ENCODE assay signal across 9 cellular contexts in the genomic region with DNA sequence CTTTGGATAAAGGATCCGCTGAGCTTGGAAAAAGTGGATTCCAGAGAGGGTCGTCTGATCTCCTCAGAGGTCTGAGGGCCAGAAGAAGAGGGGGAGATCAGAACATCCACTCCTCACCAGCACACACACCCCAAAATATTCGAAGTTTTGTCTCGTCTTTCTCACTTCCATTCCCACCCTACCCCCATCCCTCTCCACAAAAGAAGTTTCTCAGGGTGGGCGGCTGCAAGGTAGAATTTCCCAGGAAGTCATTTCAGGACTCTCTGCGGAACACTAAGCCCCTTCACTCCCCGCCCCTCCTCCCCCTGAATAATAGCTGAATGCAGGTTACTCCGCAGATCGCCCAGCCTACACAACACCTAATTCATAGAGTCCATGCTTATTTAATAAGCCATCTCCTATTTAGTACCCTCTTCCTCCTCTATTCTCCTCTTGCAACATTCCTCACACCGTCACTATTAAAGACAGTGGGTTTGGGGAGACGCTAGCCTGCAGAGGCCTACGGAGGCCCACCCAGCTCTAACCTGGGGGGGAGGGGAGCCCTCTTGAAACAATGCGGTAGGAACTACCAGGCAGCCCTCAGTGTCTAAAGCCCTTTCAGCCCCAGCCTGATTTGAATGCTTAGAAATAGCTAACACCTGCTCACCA. TPM values are rescaled to one million over a fixed set of nuclear protein-coding genes. Genes with fewer than 3 reads are reported as not detected.
A peak's percentile ranks its signal among the peaks of the same experiment; 100 is the strongest.
DNase-seq lines count a peak whose midpoint lies in the region; ATAC-seq, FAIRE-seq and TF ChIP-seq lines count a peak whose summit lies in the region.
"Had no signal": no experiment of that assay in that cellular context is flagged by ENCODE, and none has a peak within 500 bp of the region (broad histone marks: within the 10 kb centered on the region; RNA-seq: fewer than 3 reads in every experiment).

No MANE protein-coding gene starts in this region.

- H3K27me3 Mint-ChIP-seq in T-helper 2 cell treated with Interferon-gamma antibody and Interleukin-4, amounts not matched to agents 5 μg/mL and 100 μg/mL, for 36 hours (ENCODE audit: low read depth): peaks cover 4% of the 10 kb centered on the region

- no peak overlapping the region for H3K27ac Mint-ChIP-seq in T-helper 2 cell treated with Interferon-gamma antibody and Interleukin-4, amounts not matched to agents 5 μg/mL and 100 μg/mL, for 36 hours

- TF ChIP-seq CTCF in epithelial cell of esophagus (IDR thresholded peaks at IDR 0.05; ENCODE audit: insufficient read depth, low read depth, low read length, missing control alignments) (no peak), omental fat pad (IDR thresholded peaks at IDR 0.05) (no peak)

- no peak for FAIRE-seq in RCC 7860 (lab: Jason Lieb, UNC)
- FAIRE-seq: G401.6 had no signal

- H3K36me3 Mint-ChIP-seq in T-helper 2 cell treated with Interferon-gamma antibody and Interleukin-4, amounts not matched to agents 5 μg/mL and 100 μg/mL, for 36 hours (ENCODE audit: low read depth): no peaks in the 10 kb centered on the region

- ATAC-seq in omental fat pad (ENCODE audit: low FRiP score): peak; percentile 12
- no peak for ATAC-seq in GM19351 (IDR thresholded peaks at IDR 0.05; ENCODE audit: unreplicated experiment)
- ATAC-seq in GM21526 (IDR thresholded peaks at IDR 0.05; ENCODE audit: low FRiP score, unreplicated experiment): no peak

- no peak for DNase-seq in T-helper 2 cell treated with Interferon-gamma antibody and Interleukin-4, amounts not matched to agents 5 μg/mL and 100 μg/mL, for 36 hours (ENCODE audit: low spot score)
- DNase-seq in T-helper 2 cell: no peak
- DNase-seq in NCI-H748 (lab: John Stamatoyannopoulos, UW; ENCODE audit: unreplicated experiment): peak; percentile 77
- DNase-seq in epithelial cell of esophagus (ENCODE audit: low read depth): no peak
- DNase-seq in omental fat pad (ENCODE audit: low spot score): no peak
- DNase-seq in RCC 7860 (ENCODE audit: low spot score): no peak

- no peaks in the 10 kb centered on the region for H3K9me3 Mint-ChIP-seq in T-helper 2 cell treated with Interferon-gamma antibody and Interleukin-4, amounts not matched to agents 5 μg/mL and 100 μg/mL, for 36 hours

- peaks cover 14% of the 10 kb centered on the region for H3K4me1 Mint-ChIP-seq in T-helper 2 cell treated with Interferon-gamma antibody and Interleukin-4, amounts not matched to agents 5 μg/mL and 100 μg/mL, for 36 hours (ENCODE audit: low read depth)

- peak overlapping the region; percentile 77 for H3K4me3 Mint-ChIP-seq in T-helper 2 cell treated with Interferon-gamma antibody and Interleukin-4, amounts not matched to agents 5 μg/mL and 100 μg/mL, for 36 hours

- peak overlapping the region; percentile 62 for H3K4me3 ChIP-seq in epithelial cell of esophagus (ENCODE audit: low read length)

RNA-seq across cellular contexts. Expression of gene SALL2, which starts 0.7 kb away (rescaled TPM):
- total RNA-seq in omental fat pad: 1 to 10 TPM; 1.7 to 5.3 (median 3.9) TPM

RNA-seq across cellular contexts. Expression of gene METTL3, which starts 15.7 kb away (rescaled TPM):
- total RNA-seq in omental fat pad: 10 to 100 TPM; 39.5 to 71.4 (median 47.4) TPM

RNA-seq across cellular contexts. Expression of gene TOX4, which starts 49.8 kb away (rescaled TPM):
- 10 to 100 TPM; 37.8 to 79.6 (median 56.8) TPM for total RNA-seq in omental fat pad

RNA-seq across cellular contexts. Expression of gene RAB2B, which starts 50.0 kb away (rescaled TPM):
- 10 to 100 TPM; 21.3 to 30.0 (median 25.6) TPM for total RNA-seq in omental fat pad

RNA-seq across cellular contexts. Expression of gene OR10G3, which starts 53.1 kb away (rescaled TPM):
- total RNA-seq in omental fat pad: not detected
